3 cellular contexts compared by ENCODE assay signal in genomic region chr3:177209509-177209908, GRCh38.
A peak's percentile ranks its signal among the peaks of the same experiment; 100 is the strongest.
TF ChIP-seq lines count a peak whose summit lies in the region.

No MANE protein-coding gene starts in this region.

TF ChIP-seq in HepG2, 621 proteins besides CTCF, POLR2A, EP300 and RAD21:
- TF ChIP-seq ZGPAT (CRISPR knock-in tag; IDR thresholded peaks at IDR 0.05) (no peak), FOXP1 (IDR thresholded peaks at IDR 0.05) (no peak), FOXP1 (CRISPR knock-in tag; IDR thresholded peaks at IDR 0.05) (no peak), MAFF (IDR thresholded peaks at IDR 0.05; ENCODE audit: low read depth, low read length) (peak; percentile 64), ARNTL (CRISPR knock-in tag; IDR thresholded peaks at IDR 0.05) (no peak), MAFK (conservative IDR thresholded peaks at IDR 0.05 in 1 of 2, IDR thresholded peaks at IDR 0.05 in 1 of 2; ENCODE audit: low read length in 2 of 2) (peak; percentile 62 to 82)

TF ChIP-seq in IMR-90, 13 proteins besides CTCF, POLR2A, EP300 and RAD21:
- TF ChIP-seq BHLHE40 (IDR thresholded peaks at IDR 0.05; ENCODE audit: low read depth, low read length) (no peak), MAFK (IDR thresholded peaks at IDR 0.05; ENCODE audit: low read depth, low read length) (peak; percentile 38; the same call in 1 of the 2 replicates)
TF ChIP-seq in IMR-90: peak in this region for 1.

TF ChIP-seq in K562, 482 proteins besides CTCF, POLR2A, EP300 and RAD21:
- peak; percentile 34; the same call in 1 of the 2 replicates for TF ChIP-seq MAFF (IDR thresholded peaks at IDR 0.05; ENCODE audit: low read length)
- no peak for TF ChIP-seq SFPQ (IDR thresholded peaks at IDR 0.05; ENCODE audit: low read depth, low read length)
- TF ChIP-seq HDAC6 (IDR thresholded peaks at IDR 0.05; ENCODE audit: low read depth, low read length): no peak
- TF ChIP-seq ARID1B (IDR thresholded peaks at IDR 0.05): 0 out of 2 replicates have a peak, but pooled peaks have one; percentile 26
- TF ChIP-seq MAFG (tag; conservative IDR thresholded peaks at IDR 0.05): peak; percentile 40
- TF ChIP-seq ZBTB34 (CRISPR knock-in tag; IDR thresholded peaks at IDR 0.05): no peak
- TF ChIP-seq HDAC1 (IDR thresholded peaks at IDR 0.05): no peak
- TF ChIP-seq TAL1 (IDR thresholded peaks at IDR 0.05): peak; percentile 30; the same call in 1 of the 2 replicates
- TF ChIP-seq ZBTB33 (CRISPR knock-in tag; IDR thresholded peaks at IDR 0.05): no peak
- TF ChIP-seq MAFK (IDR thresholded peaks at IDR 0.05; ENCODE audit: low read length): peak; percentile 49; the same call in 1 of the 2 replicates
- TF ChIP-seq PRMT5 (CRISPR knock-in tag; IDR thresholded peaks at IDR 0.05): no peak
- TF ChIP-seq C11orf30 (IDR thresholded peaks at IDR 0.05; ENCODE audit: low read depth): peak; percentile 74
- TF ChIP-seq ZSCAN29 (IDR thresholded peaks at IDR 0.05): no peak
- no peak for TF ChIP-seq ELF1 (tag; IDR thresholded peaks at IDR 0.05)
- TF ChIP-seq ZNF316 (IDR thresholded peaks at IDR 0.05): peak; percentile 83
